1 cellular context compared by ENCODE assay signal in genomic region chr4:111957131-111957530, GRCh38.
TF ChIP-seq lines count a peak whose summit lies in the region.

No MANE protein-coding gene starts in this region.

TF ChIP-seq in H1, 55 proteins besides CTCF, POLR2A, EP300 and RAD21 (continued from another document):
- no peak for TF ChIP-seq CHD7 (IDR thresholded peaks at IDR 0.05; ENCODE audit: insufficient replicate concordance, low read length)
- no peak for TF ChIP-seq BRCA1 (IDR thresholded peaks at IDR 0.05; ENCODE audit: low read depth, low read length)
- no peak for TF ChIP-seq ATF3 (IDR thresholded peaks at IDR 0.05; ENCODE audit: insufficient read depth, low read depth, low read length)
- TF ChIP-seq YY1 (IDR thresholded peaks at IDR 0.05; ENCODE audit: low read depth, low read length): no peak
- TF ChIP-seq TEAD4 (IDR thresholded peaks at IDR 0.05; ENCODE audit: low read depth, low read length): no peak
- TF ChIP-seq CREB1 (IDR thresholded peaks at IDR 0.05): no peak
TF ChIP-seq in H1: peak in this region for 0.
